In genomic region chr1:60562715-60563114, GRCh38 we compare ENCODE assay signal across 17 cellular contexts.
A peak's percentile ranks its signal among the peaks of the same experiment; 100 is the strongest.
DNase-seq lines count a peak whose midpoint lies in the region; ATAC-seq and TF ChIP-seq lines count a peak whose summit lies in the region.
"Had no signal": no experiment of that assay in that cellular context is flagged by ENCODE, and none has a peak within 500 bp of the region (broad histone marks: within the 10 kb centered on the region; RNA-seq: fewer than 3 reads in every experiment).

No MANE protein-coding gene starts in this region.

- ATAC-seq in thoracic aorta (ENCODE audit: insufficient number of reproducible peaks, low FRiP score, low read depth) = peak; percentile 67
- ATAC-seq: CD8-positive, alpha-beta T cell; GM23338; HCT116 had no signal

- DNase-seq in NCI-H226 (peak; percentile 31), cardiac fibroblast (ENCODE audit: low read depth in 2 of 2) (peak; percentile 44 to 72), fibroblast of pulmonary artery (ENCODE audit: low read depth) (peak; percentile 89), thoracic aorta (ENCODE audit: low spot score) (no peak), germinal center (ENCODE audit: low spot score) (no peak), NCI-H2029 (lab: John Stamatoyannopoulos, UW) (no peak)
- no peak for DNase-seq in activated CD4-positive, alpha-beta memory T cell treated with anti-CD3 and anti-CD28 coated beads for 36 hours
- DNase-seq: 8988T; Calu3; CD8-positive, alpha-beta T cell; DMS79 treated with DMSO at 0.1 percent for 48 hours; GF-D8; HFFc6 had no signal

- H3K4me1 Mint-ChIP-seq in activated CD4-positive, alpha-beta memory T cell treated with anti-CD3 and anti-CD28 coated beads for 36 hours (ENCODE audit: low read depth) = no peaks in the 10 kb centered on the region
- H3K4me1 Mint-ChIP-seq: B cell, GM23338 had no signal

- no peaks in the 10 kb centered on the region for H3K9me3 ChIP-seq in thoracic aorta
- H3K9me3 ChIP-seq: BLaER1 treated with 17β-estradiol and CSF1 and Interleukin-3, amounts not matched to agents 10 nM and 100 nM had no signal

- no peaks in the 10 kb centered on the region for H3K27me3 Mint-ChIP-seq in activated CD4-positive, alpha-beta memory T cell treated with anti-CD3 and anti-CD28 coated beads for 36 hours
- H3K27me3 Mint-ChIP-seq: B cell had no signal

- H3K4me3 Mint-ChIP-seq in activated CD4-positive, alpha-beta memory T cell treated with anti-CD3 and anti-CD28 coated beads for 36 hours = no peak overlapping the region
- H3K4me3 Mint-ChIP-seq: B cell; CD8-positive, alpha-beta T cell; GM23338; HFFc6 had no signal

- peaks cover 33 to 60% of the 10 kb centered on the region in 2 donors for H3K4me1 ChIP-seq in thoracic aorta (ENCODE audit: control insufficient read depth in 1 of 2, low read depth in 2 of 2)

- TF ChIP-seq CTCF in cardiac fibroblast (IDR thresholded peaks at IDR 0.05; ENCODE audit: low read depth, low read length) (no peak), fibroblast of pulmonary artery (IDR thresholded peaks at IDR 0.05; ENCODE audit: low read length, missing control alignments) (no peak), thoracic aorta (IDR thresholded peaks at IDR 0.05) (no peak)

- no peak overlapping the region for H3K27ac Mint-ChIP-seq in activated CD4-positive, alpha-beta memory T cell treated with anti-CD3 and anti-CD28 coated beads for 36 hours
- H3K27ac Mint-ChIP-seq: B cell; CD8-positive, alpha-beta T cell; GM23338; HFFc6 had no signal

- H3K36me3 Mint-ChIP-seq in activated CD4-positive, alpha-beta memory T cell treated with anti-CD3 and anti-CD28 coated beads for 36 hours = no peaks in the 10 kb centered on the region
- H3K36me3 Mint-ChIP-seq: CD8-positive, alpha-beta T cell had no signal

- H3K36me3 ChIP-seq in thoracic aorta = no peaks in the 10 kb centered on the region
- H3K36me3 ChIP-seq: BLaER1 treated with 17β-estradiol and CSF1 and Interleukin-3, amounts not matched to agents 10 nM and 100 nM had no signal

- H3K9me3 Mint-ChIP-seq in activated CD4-positive, alpha-beta memory T cell treated with anti-CD3 and anti-CD28 coated beads for 36 hours = no peaks in the 10 kb centered on the region
- H3K9me3 Mint-ChIP-seq: GM23338 had no signal

- H3K4me3 ChIP-seq in cardiac fibroblast (replicated peaks in 1 of 2; ENCODE audit: low read depth in 2 of 2, low read length in 2 of 2) (no peak overlapping the region), fibroblast of pulmonary artery (replicated peaks; ENCODE audit: low read depth, low read length) (no peak overlapping the region), thoracic aorta (peak overlapping the region; percentile 5)
- H3K4me3 ChIP-seq: BLaER1 treated with 17β-estradiol and CSF1 and Interleukin-3, amounts not matched to agents 10 nM and 100 nM; GM23338 had no signal

- POLR2A ChIA-PET in activated CD4-positive, alpha-beta memory T cell treated with anti-CD3 and anti-CD28 coated beads for 36 hours (lab: Charles Lee) = no interaction called here

- H3K27ac ChIP-seq in thoracic aorta = peak overlapping the region in 1 of 2 donors; percentile 15
- H3K27ac ChIP-seq: BLaER1 treated with 17β-estradiol and CSF1 and Interleukin-3, amounts not matched to agents 10 nM and 100 nM had no signal

- CTCF ChIA-PET in activated CD4-positive, alpha-beta memory T cell treated with anti-CD3 and anti-CD28 coated beads for 36 hours (lab: Charles Lee) = no interaction called here

- intact Hi-C loops in activated CD4-positive, alpha-beta memory T cell treated with anti-CD3 and anti-CD28 coated beads for 36 hours (cut with micrococcal nuclease) = no loop called here

- H3K27me3 ChIP-seq in thoracic aorta (replicated peaks; ENCODE audit: insufficient read depth) = no peaks in the 10 kb centered on the region
- H3K27me3 ChIP-seq: BLaER1 treated with 17β-estradiol and CSF1 and Interleukin-3, amounts not matched to agents 10 nM and 100 nM had no signal

Comparison
In these comparisons a context has a peak if more than half of its experiments do, and no peak if none do; other contexts are left out.
1. DNase-seq: peak in NCI-H226 (single experiment), cardiac fibroblast (2 of 2) and fibroblast of pulmonary artery (single experiment); none in thoracic aorta (single experiment), germinal center (single experiment), activated CD4-positive, alpha-beta memory T cell treated with anti-CD3 and anti-CD28 coated beads for 36 hours (single experiment) and NCI-H2029 (single experiment).